15 cellular contexts compared by ENCODE assay signal in the genomic region with DNA sequence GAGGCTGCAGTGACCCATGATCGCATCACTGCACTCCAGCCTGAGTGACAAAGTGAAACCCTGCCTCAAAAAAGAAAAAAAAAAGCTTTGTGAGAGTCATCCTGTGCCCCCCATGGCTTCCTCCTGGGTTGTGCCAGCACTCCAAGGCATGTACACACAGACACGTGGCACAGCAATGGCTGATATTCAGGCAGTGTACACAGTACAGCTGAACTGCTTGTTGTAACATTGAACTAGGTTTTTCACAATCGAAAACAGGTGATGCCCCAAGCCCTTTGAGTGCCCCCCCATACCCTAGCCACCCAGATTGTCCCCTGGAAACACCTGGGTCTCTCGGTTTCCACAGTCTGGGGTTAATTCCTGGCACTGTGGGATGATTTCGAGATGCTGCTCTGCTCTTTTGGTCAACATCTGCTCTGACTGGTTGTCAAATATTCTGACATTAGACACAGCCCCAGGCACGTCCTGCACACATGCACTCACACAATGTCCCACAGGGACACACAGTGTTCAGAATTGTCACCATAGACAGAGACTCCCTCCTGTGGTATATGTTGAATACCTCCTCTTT. TPM values are rescaled to one million over a fixed set of nuclear protein-coding genes. Genes with fewer than 3 reads are reported as not detected.
A peak's percentile ranks its signal among the peaks of the same experiment; 100 is the strongest.
DNase-seq lines count a peak whose midpoint lies in the region; ATAC-seq, FAIRE-seq and TF ChIP-seq lines count a peak whose summit lies in the region.
"Had no signal": no experiment of that assay in that cellular context is flagged by ENCODE, and none has a peak within 500 bp of the region (broad histone marks: within the 10 kb centered on the region; RNA-seq: fewer than 3 reads in every experiment).

No MANE protein-coding gene starts in this region.

- no peaks in the 10 kb centered on the region for H4K20me1 ChIP-seq in OCI-LY1 (ENCODE audit: insufficient read depth, low read length)

- no peaks in the 10 kb centered on the region for H3K27me3 ChIP-seq in OCI-LY1 (ENCODE audit: insufficient read depth, low read length)
- H3K27me3 ChIP-seq: vagina had no signal

- no peak overlapping the region for H2AFZ ChIP-seq in OCI-LY1 (ENCODE audit: low read length)

- H3K36me3 ChIP-seq in OCI-LY1 (ENCODE audit: insufficient read depth, low read length): peaks cover 35% of the 10 kb centered on the region

- peak; percentile 32 to 39; a peak in 3 of 6 replicates for ATAC-seq in A549
- peak; percentile 56 for ATAC-seq in GM18873 (IDR thresholded peaks at IDR 0.05; ENCODE audit: low FRiP score, unreplicated experiment)
- ATAC-seq in HG02642 (IDR thresholded peaks at IDR 0.05; ENCODE audit: poor library complexity, unreplicated experiment): peak; percentile 60
- no peak for ATAC-seq in GM19395 (IDR thresholded peaks at IDR 0.05; ENCODE audit: unreplicated experiment)

- DNase-seq in A549 (ENCODE audit: low read depth in 1 of 2, low spot score in 1 of 2) (no peak), H4 (ENCODE audit: low spot score) (no peak), caudate nucleus (lab: John Stamatoyannopoulos, UW) (no peak), glomerular visceral epithelial cell (ENCODE audit: extremely low spot score) (no peak)
- DNase-seq: activated naive CD4-positive, alpha-beta T cell treated with anti-CD3 and anti-CD28 coated beads for 36 hours; mesendoderm; SHP77 had no signal

- H3K9ac ChIP-seq in OCI-LY1 (ENCODE audit: low read length): peak overlapping the region; percentile 25; the same call in 1 of the 2 replicates

- TF ChIP-seq RAD21 in A549 (conservative IDR thresholded peaks at IDR 0.05 in 1 of 2, IDR thresholded peaks at IDR 0.05 in 1 of 2): no peak

- 82% methylated on average over 6 of the region's 6 CpGs for WGBS in A549 (ENCODE audit: missing lambda C conversion rate)

- peaks cover 20% of the 10 kb centered on the region; the same call in 2 of the 3 replicates for H3K4me1 ChIP-seq in A549
- peaks cover 11% of the 10 kb centered on the region for H3K4me1 ChIP-seq in OCI-LY1 (ENCODE audit: insufficient read depth, low read length, severe bottlenecking)
- H3K4me1 ChIP-seq: vagina had no signal

- no peak overlapping the region for H3K4me3 ChIP-seq in A549
- no peak overlapping the region for H3K4me3 ChIP-seq in OCI-LY1 (ENCODE audit: low read depth, low read length, poor library complexity, severe bottlenecking)
- H3K4me3 ChIP-seq: vagina had no signal

- H3K9me2 ChIP-seq in OCI-LY1 (ENCODE audit: low read depth, low read length): no peaks in the 10 kb centered on the region

- H3K79me2 ChIP-seq in OCI-LY1 (ENCODE audit: insufficient read depth, low read length): no peaks in the 10 kb centered on the region

- H3K4me2 ChIP-seq in A549 (no peak overlapping the region), OCI-LY1 (ENCODE audit: low read length) (peak overlapping the region; percentile 27; the same call in 1 of the 2 replicates)

- H3F3A ChIP-seq in OCI-LY1 (ENCODE audit: insufficient read depth, low read length): no peaks in the 10 kb centered on the region

- H3K9me3 ChIP-seq in A549 (no peaks in the 10 kb centered on the region), OCI-LY1 (ENCODE audit: low read length) (no peaks in the 10 kb centered on the region)
- H3K9me3 ChIP-seq: vagina had no signal

- TF ChIP-seq EP300 in A549 (IDR thresholded peaks at IDR 0.05): no peak

- no peak for FAIRE-seq in A549 (lab: Jason Lieb, UNC)
- FAIRE-seq: H54 had no signal

- TF ChIP-seq POLR2A in A549 (IDR thresholded peaks at IDR 0.05; ENCODE audit: low read length): no peak

- H3K27ac ChIP-seq in A549: peak overlapping the region in 1 of 2 experiments; percentile 26; a peak in 3 of 6 replicates
- peak overlapping the region; percentile 53 for H3K27ac ChIP-seq in OCI-LY1 (ENCODE audit: low read depth, low read length, poor library complexity, severe bottlenecking)
- H3K27ac ChIP-seq in caudate nucleus (ENCODE audit: low read depth, low read length): no peak overlapping the region

- no peak for TF ChIP-seq CTCF in A549 (IDR thresholded peaks at IDR 0.05)
- no peak for TF ChIP-seq CTCF in OCI-LY1 (IDR thresholded peaks at IDR 0.05; ENCODE audit: low read length)

- CTCF ChIA-PET in A549 (lab: Yijun Ruan, JAX): interaction anchor here (0.9 to 3.1 kb wide), 7 partner anchors 9 to 268 kb away, joined by 3 to 16 read pairs (median 5); a partner anchor contains a TSS

- POLR2A ChIA-PET in A549 (lab: Yijun Ruan, JAX): interaction anchor here (0.7 to 0.8 kb wide), 2 partner anchors 41 to 865 kb away, joined by 3 read pairs; a partner anchor contains a TSS

TF ChIP-seq in A549, 52 proteins besides CTCF, POLR2A, EP300 and RAD21:
- no peak for TF ChIP-seq ZNF302 (CRISPR knock-in tag; IDR thresholded peaks at IDR 0.05)
- TF ChIP-seq, protein P1, sequence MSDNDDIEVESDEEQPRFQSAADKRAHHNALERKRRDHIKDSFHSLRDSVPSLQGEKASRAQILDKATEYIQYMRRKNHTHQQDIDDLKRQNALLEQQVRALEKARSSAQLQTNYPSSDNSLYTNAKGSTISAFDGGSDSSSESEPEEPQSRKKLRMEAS (IDR thresholded peaks at IDR 0.05): no peak
- no peak for TF ChIP-seq FOXS1 (CRISPR knock-in tag; IDR thresholded peaks at IDR 0.05)
- no peak for TF ChIP-seq TFCP2L1 (CRISPR knock-in tag; IDR thresholded peaks at IDR 0.05)
- TF ChIP-seq, protein P2, sequence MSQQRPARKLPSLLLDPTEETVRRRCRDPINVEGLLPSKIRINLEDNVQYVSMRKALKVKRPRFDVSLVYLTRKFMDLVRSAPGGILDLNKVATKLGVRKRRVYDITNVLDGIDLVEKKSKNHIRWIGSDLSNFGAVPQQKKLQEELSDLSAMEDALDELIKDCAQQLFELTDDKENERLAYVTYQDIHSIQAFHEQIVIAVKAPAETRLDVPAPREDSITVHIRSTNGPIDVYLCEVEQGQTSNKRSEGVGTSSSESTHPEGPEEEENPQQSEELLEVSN (IDR thresholded peaks at IDR 0.05; ENCODE audit: borderline replicate concordance, low read depth): no peak
- TF ChIP-seq SREBF2 (IDR thresholded peaks at IDR 0.05): no peak
- TF ChIP-seq BHLHE40 (IDR thresholded peaks at IDR 0.05; ENCODE audit: low read depth, low read length): no peak
- TF ChIP-seq, protein P3, sequence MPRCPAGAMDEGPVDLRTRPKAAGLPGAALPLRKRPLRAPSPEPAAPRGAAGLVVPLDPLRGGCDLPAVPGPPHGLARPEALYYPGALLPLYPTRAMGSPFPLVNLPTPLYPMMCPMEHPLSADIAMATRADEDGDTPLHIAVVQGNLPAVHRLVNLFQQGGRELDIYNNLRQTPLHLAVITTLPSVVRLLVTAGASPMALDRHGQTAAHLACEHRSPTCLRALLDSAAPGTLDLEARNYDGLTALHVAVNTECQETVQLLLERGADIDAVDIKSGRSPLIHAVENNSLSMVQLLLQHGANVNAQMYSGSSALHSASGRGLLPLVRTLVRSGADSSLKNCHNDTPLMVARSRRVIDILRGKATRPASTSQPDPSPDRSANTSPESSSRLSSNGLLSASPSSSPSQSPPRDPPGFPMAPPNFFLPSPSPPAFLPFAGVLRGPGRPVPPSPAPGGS (IDR thresholded peaks at IDR 0.05): no peak
- TF ChIP-seq NFE2L2 (conservative IDR thresholded peaks at IDR 0.05; ENCODE audit: low read length): no peak
- no peak for TF ChIP-seq HOXA7 (CRISPR knock-in tag; IDR thresholded peaks at IDR 0.05)
- no peak for TF ChIP-seq HEYL (CRISPR knock-in tag; IDR thresholded peaks at IDR 0.05)
- TF ChIP-seq JUN (IDR thresholded peaks at IDR 0.05): no peak
- TF ChIP-seq MYC (IDR thresholded peaks at IDR 0.05; ENCODE audit: borderline replicate concordance, low read length): no peak
- TF ChIP-seq NR3C1 (IDR thresholded peaks at IDR 0.05): no peak
- no peak for TF ChIP-seq ZC3H11A (IDR thresholded peaks at IDR 0.05)
- no peak for TF ChIP-seq HOXB13 (CRISPR knock-in tag; IDR thresholded peaks at IDR 0.05; ENCODE audit: low read depth)
- no peak for TF ChIP-seq RNF2 (IDR thresholded peaks at IDR 0.05; ENCODE audit: borderline replicate concordance, low read depth)
- TF ChIP-seq POLR2AphosphoS2 (conservative IDR thresholded peaks at IDR 0.05; ENCODE audit: low read length): no peak
- no peak for TF ChIP-seq TP53 (CRISPR knock-in tag; IDR thresholded peaks at IDR 0.05)
- no peak for TF ChIP-seq EHMT2 (IDR thresholded peaks at IDR 0.05; ENCODE audit: low read depth)
TF ChIP-seq in A549: peak in this region for 0.

RNA-seq across cellular contexts. Expression of a gene that starts 9.2 kb away (rescaled TPM):
- polyA plus RNA-seq in A549 (2011; rRNA removed): 0.37 TPM in 1 of 2 replicates, not detected in the other
- 0.34 TPM in 1 of 2 replicates, not detected in the other for polyA plus RNA-seq in A549 (2012; cell fraction: cytosol; rRNA removed)
- not detected in 2 replicates for polyA plus RNA-seq in A549 (2012; cell fraction: nucleus; rRNA removed)
- polyA plus RNA-seq in A549 (2017; fragmentation: RNase III; extraction: RNeasy Plus Mini Kit Qiagen cat#74134 plus additional on column Dnase treatment): not detected in 3 replicates
- not detected in 2 replicates for polyA minus RNA-seq in A549 (2011; rRNA and poly(A)+ RNA removed)
- total RNA-seq in H4 (2014; rRNA removed; shearing (Covaris generic)): 4.5 TPM in 1 of 2 replicates, not detected in the other
- total RNA-seq: activated naive CD4-positive, alpha-beta T cell treated with anti-CD3 and anti-CD28 coated beads for 36 hours; vagina had no signal
- polyA plus RNA-seq: BJ, IgD-negative memory B cell had no signal

RNA-seq across cellular contexts. Expression of a gene that starts 15.3 kb away (rescaled TPM):
- polyA plus RNA-seq in A549 (2011; rRNA removed): 51.9 and 86.9 TPM in 2 replicates
- polyA plus RNA-seq in A549 (2012; cell fraction: cytosol; rRNA removed): 53.7 and 75.5 TPM in 2 replicates
- 34.3 and 62.2 TPM in 2 replicates for polyA plus RNA-seq in A549 (2012; cell fraction: nucleus; rRNA removed)
- 62.4 to 73.0 TPM (median 64.3 TPM) in 3 replicates for polyA plus RNA-seq in A549 (2017; fragmentation: RNase III; extraction: RNeasy Plus Mini Kit Qiagen cat#74134 plus additional on column Dnase treatment)
- 27.6 and 27.8 TPM in 2 replicates for polyA minus RNA-seq in A549 (2011; rRNA and poly(A)+ RNA removed)
- total RNA-seq in H4 (2014; rRNA removed; shearing (Covaris generic)): 58.8 and 67.4 TPM in 2 replicates

RNA-seq across cellular contexts. Expression of a gene that starts 15.7 kb away (rescaled TPM):
- polyA plus RNA-seq in A549 (2011; rRNA removed) (108 and 187 TPM in 2 replicates), A549 (2017; fragmentation: RNase III; extraction: RNeasy Plus Mini Kit Qiagen cat#74134 plus additional on column Dnase treatment) (99.8 to 119 TPM (median 108 TPM) in 3 replicates)
- 38.7 and 48.0 TPM in 2 replicates for polyA plus RNA-seq in A549 (2012; cell fraction: cytosol; rRNA removed)
- polyA plus RNA-seq in A549 (2012; cell fraction: nucleus; rRNA removed): 13.9 and 21.7 TPM in 2 replicates
- polyA minus RNA-seq in A549 (2011; rRNA and poly(A)+ RNA removed): 15.3 and 16.9 TPM in 2 replicates
- 129 and 164 TPM in 2 replicates for total RNA-seq in H4 (2014; rRNA removed; shearing (Covaris generic))

RNA-seq across cellular contexts. Expression of a gene that starts 41.1 kb away (rescaled TPM):
- 41.1 and 41.2 TPM in 2 replicates for polyA plus RNA-seq in A549 (2011; rRNA removed)
- polyA plus RNA-seq in A549 (2012; cell fraction: cytosol; rRNA removed): 20.7 and 21.0 TPM in 2 replicates
- polyA plus RNA-seq in A549 (2012; cell fraction: nucleus; rRNA removed): 37.4 and 41.3 TPM in 2 replicates
- polyA plus RNA-seq in A549 (2017; fragmentation: RNase III; extraction: RNeasy Plus Mini Kit Qiagen cat#74134 plus additional on column Dnase treatment): 23.6 to 25.0 TPM (median 24.8 TPM) in 3 replicates
- polyA minus RNA-seq in A549 (2011; rRNA and poly(A)+ RNA removed): 76.4 and 88.5 TPM in 2 replicates
- total RNA-seq in H4 (2014; rRNA removed; shearing (Covaris generic)): 15.2 and 19.8 TPM in 2 replicates
